21 cellular contexts compared by ENCODE assay signal in the genomic region with DNA sequence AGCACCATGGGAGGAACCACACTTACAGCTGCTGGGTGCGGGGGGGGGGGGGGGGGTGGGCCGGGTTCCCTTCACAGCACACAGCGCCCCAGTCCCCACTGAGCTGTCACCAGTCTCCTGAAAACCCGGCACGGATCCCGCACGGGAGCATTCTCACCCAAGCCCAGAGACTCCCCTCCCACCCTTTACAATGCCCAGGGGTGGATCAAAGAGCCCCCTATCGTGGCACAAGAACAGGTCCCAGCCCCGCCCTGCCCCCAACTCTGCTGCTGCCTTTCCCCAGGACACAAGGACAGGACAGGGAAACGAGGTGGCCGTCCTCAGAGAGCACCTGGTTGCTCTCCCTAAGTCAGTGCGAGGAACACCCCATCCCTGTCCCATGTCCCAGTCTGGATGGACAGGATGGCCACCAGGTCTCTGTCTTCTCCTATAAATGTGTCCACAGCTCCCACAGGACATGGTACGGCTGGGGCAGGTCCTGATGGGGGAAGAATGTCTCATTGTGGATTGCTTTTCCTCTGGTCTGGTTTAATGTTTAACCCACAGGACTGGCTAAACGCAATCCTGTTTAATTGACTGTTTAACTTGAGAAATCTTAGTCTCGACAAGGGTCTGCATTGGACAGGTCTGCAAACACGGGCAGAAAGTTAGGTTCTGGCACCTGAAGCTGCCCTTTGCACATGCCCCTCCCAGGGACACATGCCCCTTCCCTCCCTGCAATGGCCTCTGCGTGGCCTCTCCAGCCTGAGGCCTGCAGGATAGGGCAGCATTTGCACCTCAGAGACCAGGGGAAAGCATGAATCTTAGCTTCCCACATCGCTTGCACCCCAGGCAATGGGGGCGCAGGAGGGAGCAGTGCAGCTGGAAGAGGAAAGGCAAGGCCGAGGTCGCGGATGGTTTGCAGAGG. TPM values are rescaled to one million over a fixed set of nuclear protein-coding genes. Genes with fewer than 3 reads are reported as not detected.
DNase-seq lines count a peak whose midpoint lies in the region; ATAC-seq, FAIRE-seq and TF ChIP-seq lines count a peak whose summit lies in the region.
"Had no signal": no experiment of that assay in that cellular context is flagged by ENCODE, and none has a peak within 500 bp of the region (broad histone marks: within the 10 kb centered on the region; RNA-seq: fewer than 3 reads in every experiment).

No MANE protein-coding gene starts in this region.

- CTCF ChIA-PET in A549 (lab: Yijun Ruan, JAX) = interaction anchor here (0.7 kb wide), 1 partner anchor 28 kb away, joined by 3 read pairs; no protein-coding TSS in a partner anchor

- no peak for TF ChIP-seq POLR2A in A549 (IDR thresholded peaks at IDR 0.05; ENCODE audit: low read length)

- POLR2A ChIA-PET in A549 (lab: Yijun Ruan, JAX) = no interaction called here

- peak overlapping the region; percentile 41 for H3K9ac ChIP-seq in mucosa of stomach (ENCODE audit: low read length)

- WGBS in A549 (ENCODE audit: missing lambda C conversion rate) = 29% methylated on average over 16 of the region's 22 CpGs

- TF ChIP-seq RAD21 in A549 (conservative IDR thresholded peaks at IDR 0.05 in 1 of 2, IDR thresholded peaks at IDR 0.05 in 1 of 2) = no peak

- DNase-seq in A549 (ENCODE audit: low read depth in 1 of 2, low spot score in 1 of 2) = peak; percentile 7 to 62
- DNase-seq in HuH-7 (ENCODE audit: low spot score) = peak; percentile 95
- no peak for DNase-seq in activated naive CD4-positive, alpha-beta T cell treated with anti-CD3 and anti-CD28 coated beads, Interleukin-2, amount 50 U/mL, for 72 hours (ENCODE audit: low spot score in 2 of 2)
- no peak for DNase-seq in activated CD4-positive, alpha-beta T cell treated with anti-CD3 and anti-CD28 coated beads, Interleukin-2, amount 50 U/mL, for 48 hours
- DNase-seq: activated CD4-positive, alpha-beta T cell treated with anti-CD3 and anti-CD28 coated beads for 1 hour; activated effector memory CD4-positive, alpha-beta T cell treated with Interleukin-2 at 50 U/mL for 16 hours; CD8-positive, alpha-beta T cell; effector CD4-positive, alpha-beta T cell; heart right ventricle; KBM-7; left cardiac atrium; NCI-H2081 treated with DMSO at 0.1 percent for 48 hours; NCI-H524 treated with DMSO at 0.1 percent for 48 hours; T1000 had no signal

- no peak overlapping the region for H3K27ac Mint-ChIP-seq in activated naive CD4-positive, alpha-beta T cell treated with anti-CD3 and anti-CD28 coated beads, Interleukin-2, amount 50 U/mL, for 72 hours
- H3K27ac Mint-ChIP-seq: CD8-positive, alpha-beta T cell had no signal

- peaks cover 3% of the 10 kb centered on the region for H3K27me3 ChIP-seq in mucosa of stomach (ENCODE audit: control insufficient read depth, insufficient read depth, low read length)
- H3K27me3 ChIP-seq: SJSA1 had no signal

- H3K27ac ChIP-seq in A549 = peak overlapping the region; percentile 89 to 94
- H3K27ac ChIP-seq: heart right ventricle, SJSA1 had no signal

- H3K9me3 ChIP-seq in A549 = no peaks in the 10 kb centered on the region
- H3K9me3 ChIP-seq in mucosa of stomach (ENCODE audit: control insufficient read depth, low read length) = no peaks in the 10 kb centered on the region
- H3K9me3 ChIP-seq: heart right ventricle, SJSA1 had no signal

- ATAC-seq in A549 = peak; percentile 85 to 86
- no peak for ATAC-seq in activated naive CD4-positive, alpha-beta T cell treated with anti-CD3 and anti-CD28 coated beads, Interleukin-2, amount 50 U/mL, for 72 hours
- no peak for ATAC-seq in GM18519 (IDR thresholded peaks at IDR 0.05; ENCODE audit: low FRiP score, unreplicated experiment)
- no peak for ATAC-seq in HG02763 (IDR thresholded peaks at IDR 0.05; ENCODE audit: unreplicated experiment)
- ATAC-seq: CD8-positive, alpha-beta T cell; heart right ventricle; left cardiac atrium had no signal

- TF ChIP-seq CTCF in A549 (IDR thresholded peaks at IDR 0.05) = no peak

- H3K4me3 ChIP-seq in A549 (peak overlapping the region; percentile 30; the same call in 2 of the 3 replicates), mucosa of stomach (ENCODE audit: low read length) (no peak overlapping the region)
- H3K4me3 ChIP-seq: heart right ventricle, SJSA1, smooth muscle cell had no signal

- H3K4me2 ChIP-seq in A549 = peak overlapping the region; percentile 95
- H3K4me2 ChIP-seq: smooth muscle cell had no signal

- FAIRE-seq in A549 (lab: Jason Lieb, UNC) = no peak
- peak; percentile 75 for FAIRE-seq in islet of Langerhans (lab: Jason Lieb, UNC)

- TF ChIP-seq EP300 in A549 (IDR thresholded peaks at IDR 0.05) = no peak

- no peaks in the 10 kb centered on the region for H3K36me3 Mint-ChIP-seq in activated naive CD4-positive, alpha-beta T cell treated with anti-CD3 and anti-CD28 coated beads, Interleukin-2, amount 50 U/mL, for 72 hours
- H3K36me3 Mint-ChIP-seq: CD8-positive, alpha-beta T cell had no signal

- no peaks in the 10 kb centered on the region for H3K36me3 ChIP-seq in mucosa of stomach (ENCODE audit: control insufficient read depth, insufficient read depth, low read length)
- H3K36me3 ChIP-seq: heart right ventricle, SJSA1 had no signal

- H3K4me1 ChIP-seq in A549 (peaks cover 26% of the 10 kb centered on the region), mucosa of stomach (ENCODE audit: control insufficient read depth, insufficient read depth, low read length) (peaks cover 30% of the 10 kb centered on the region)
- H3K4me1 ChIP-seq: SJSA1 had no signal

- no peaks in the 10 kb centered on the region for H3K9me3 Mint-ChIP-seq in activated naive CD4-positive, alpha-beta T cell treated with anti-CD3 and anti-CD28 coated beads, Interleukin-2, amount 50 U/mL, for 72 hours
- H3K9me3 Mint-ChIP-seq: CD8-positive, alpha-beta T cell had no signal

TF ChIP-seq in A549, 52 proteins besides CTCF, POLR2A, EP300 and RAD21:
- TF ChIP-seq, protein P1, sequence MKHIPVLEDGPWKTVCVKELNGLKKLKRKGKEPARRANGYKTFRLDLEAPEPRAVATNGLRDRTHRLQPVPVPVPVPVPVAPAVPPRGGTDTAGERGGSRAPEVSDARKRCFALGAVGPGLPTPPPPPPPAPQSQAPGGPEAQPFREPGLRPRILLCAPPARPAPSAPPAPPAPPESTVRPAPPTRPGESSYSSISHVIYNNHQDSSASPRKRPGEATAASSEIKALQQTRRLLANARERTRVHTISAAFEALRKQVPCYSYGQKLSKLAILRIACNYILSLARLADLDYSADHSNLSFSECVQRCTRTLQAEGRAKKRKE (CRISPR knock-in tag; IDR thresholded peaks at IDR 0.05; ENCODE audit: low read depth) = no peak
- TF ChIP-seq HDAC2 (IDR thresholded peaks at IDR 0.05) = no peak
- TF ChIP-seq ZC3H11A (IDR thresholded peaks at IDR 0.05) = no peak
- TF ChIP-seq JUN (IDR thresholded peaks at IDR 0.05) = 0 out of 5 replicates have a peak, but pooled peaks of 1 of the 2 experiments have one; percentile 25
- TF ChIP-seq, protein P2, sequence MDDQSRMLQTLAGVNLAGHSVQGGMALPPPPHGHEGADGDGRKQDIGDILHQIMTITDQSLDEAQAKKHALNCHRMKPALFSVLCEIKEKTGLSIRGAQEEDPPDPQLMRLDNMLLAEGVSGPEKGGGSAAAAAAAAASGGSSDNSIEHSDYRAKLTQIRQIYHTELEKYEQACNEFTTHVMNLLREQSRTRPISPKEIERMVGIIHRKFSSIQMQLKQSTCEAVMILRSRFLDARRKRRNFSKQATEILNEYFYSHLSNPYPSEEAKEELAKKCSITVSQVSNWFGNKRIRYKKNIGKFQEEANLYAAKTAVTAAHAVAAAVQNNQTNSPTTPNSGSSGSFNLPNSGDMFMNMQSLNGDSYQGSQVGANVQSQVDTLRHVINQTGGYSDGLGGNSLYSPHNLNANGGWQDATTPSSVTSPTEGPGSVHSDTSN (IDR thresholded peaks at IDR 0.05) = no peak
- TF ChIP-seq FOSB (CRISPR knock-in tag; IDR thresholded peaks at IDR 0.05) = no peak
- TF ChIP-seq, protein P3, sequence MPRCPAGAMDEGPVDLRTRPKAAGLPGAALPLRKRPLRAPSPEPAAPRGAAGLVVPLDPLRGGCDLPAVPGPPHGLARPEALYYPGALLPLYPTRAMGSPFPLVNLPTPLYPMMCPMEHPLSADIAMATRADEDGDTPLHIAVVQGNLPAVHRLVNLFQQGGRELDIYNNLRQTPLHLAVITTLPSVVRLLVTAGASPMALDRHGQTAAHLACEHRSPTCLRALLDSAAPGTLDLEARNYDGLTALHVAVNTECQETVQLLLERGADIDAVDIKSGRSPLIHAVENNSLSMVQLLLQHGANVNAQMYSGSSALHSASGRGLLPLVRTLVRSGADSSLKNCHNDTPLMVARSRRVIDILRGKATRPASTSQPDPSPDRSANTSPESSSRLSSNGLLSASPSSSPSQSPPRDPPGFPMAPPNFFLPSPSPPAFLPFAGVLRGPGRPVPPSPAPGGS (IDR thresholded peaks at IDR 0.05) = no peak
- TF ChIP-seq GATA3 (IDR thresholded peaks at IDR 0.05; ENCODE audit: borderline replicate concordance) = 0 out of 2 replicates have a peak, but pooled peaks have one; percentile 16
- TF ChIP-seq HEYL (CRISPR knock-in tag; IDR thresholded peaks at IDR 0.05) = no peak
- TF ChIP-seq, protein P4, sequence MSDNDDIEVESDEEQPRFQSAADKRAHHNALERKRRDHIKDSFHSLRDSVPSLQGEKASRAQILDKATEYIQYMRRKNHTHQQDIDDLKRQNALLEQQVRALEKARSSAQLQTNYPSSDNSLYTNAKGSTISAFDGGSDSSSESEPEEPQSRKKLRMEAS (IDR thresholded peaks at IDR 0.05) = peak; percentile 26

RNA-seq across cellular contexts. Expression of a gene that starts 45.3 kb away (rescaled TPM):
- polyA plus RNA-seq in A549 (2011; rRNA removed) = 0.63 and 0.97 TPM in 2 replicates
- polyA plus RNA-seq in A549 (2012; cell fraction: cytosol; rRNA removed) = 0.46 and 0.87 TPM in 2 replicates
- 1.3 and 1.8 TPM in 2 replicates for polyA plus RNA-seq in A549 (2012; cell fraction: nucleus; rRNA removed)
- polyA plus RNA-seq in A549 (2017; fragmentation: RNase III; extraction: RNeasy Plus Mini Kit Qiagen cat#74134 plus additional on column Dnase treatment) = 0.85 to 1.5 TPM (median 1.5 TPM) in 3 replicates
- polyA minus RNA-seq in A549 (2011; rRNA and poly(A)+ RNA removed) = 0.78 and 1.3 TPM in 2 replicates
- total RNA-seq in activated naive CD4-positive, alpha-beta T cell treated with anti-CD3 and anti-CD28 coated beads, Interleukin-2, amount 50 U/mL, for 72 hours = not detected
- total RNA-seq: CD8-positive, alpha-beta T cell; OCI-LY7; SJSA1 had no signal

Comparison
In these comparisons a context has a peak if more than half of its experiments do, and no peak if none do; other contexts are left out.
1. ATAC-seq: peak in A549 (2 of 2); none in activated naive CD4-positive, alpha-beta T cell treated with anti-CD3 and anti-CD28 coated beads, Interleukin-2, amount 50 U/mL, for 72 hours (0 of 2), GM18519 (single experiment) and HG02763 (single experiment).
2. DNase-seq: peak in A549 (2 of 2) and HuH-7 (single experiment); none in activated naive CD4-positive, alpha-beta T cell treated with anti-CD3 and anti-CD28 coated beads, Interleukin-2, amount 50 U/mL, for 72 hours (0 of 2) and activated CD4-positive, alpha-beta T cell treated with anti-CD3 and anti-CD28 coated beads, Interleukin-2, amount 50 U/mL, for 48 hours (0 of 2).